ENCODE assay signal across 9 cellular contexts in genomic region chr10:44932338-44933116, GRCh38. TPM values are rescaled to one million over a fixed set of nuclear protein-coding genes. Genes with fewer than 3 reads are reported as not detected.
DNase-seq lines count a peak whose midpoint lies in the region; ATAC-seq and TF ChIP-seq lines count a peak whose summit lies in the region.
"Had no signal": no experiment of that assay in that cellular context is flagged by ENCODE, and none has a peak within 500 bp of the region (broad histone marks: within the 10 kb centered on the region; RNA-seq: fewer than 3 reads in every experiment).

No MANE protein-coding gene starts in this region.

- peaks cover 8% of the 10 kb centered on the region for H3K4me1 Mint-ChIP-seq in activated CD4-positive, alpha-beta T cell treated with anti-CD3 and anti-CD28 coated beads, Interleukin-2, amount 10 ng/mL, durations not matched to agents 7 days and 5 days

- POLR2A ChIA-PET in activated CD4-positive, alpha-beta T cell treated with anti-CD3 and anti-CD28 coated beads, Interleukin-2, amount 10 ng/mL, durations not matched to agents 7 days and 5 days (lab: Charles Lee): interaction anchor here (1.2 kb wide), 1 partner anchor 69 kb away, joined by 3 read pairs; no protein-coding TSS in a partner anchor

- intact Hi-C loops in lower leg skin (cut with DNase I; ENCODE audit: low total_unique reads): loop anchor here (5.0 kb wide), 1 partner anchor 45 kb away; the partner anchor contains the start of gene DEPP1

- no peak overlapping the region for H3K27ac Mint-ChIP-seq in activated CD4-positive, alpha-beta T cell treated with anti-CD3 and anti-CD28 coated beads, Interleukin-2, amount 10 ng/mL, durations not matched to agents 7 days and 5 days

- no peaks in the 10 kb centered on the region for H3K27me3 Mint-ChIP-seq in activated CD4-positive, alpha-beta T cell treated with anti-CD3 and anti-CD28 coated beads, Interleukin-2, amount 10 ng/mL, durations not matched to agents 7 days and 5 days

- H3K36me3 Mint-ChIP-seq in activated CD4-positive, alpha-beta T cell treated with anti-CD3 and anti-CD28 coated beads, Interleukin-2, amount 10 ng/mL, durations not matched to agents 7 days and 5 days (ENCODE audit: low read depth): no peaks in the 10 kb centered on the region

- DNase-seq in Ammon's horn (ENCODE audit: low spot score) (peak; percentile 93), NCI-H226 (peak; percentile 60), coronary artery (ENCODE audit: low spot score) (peak; percentile 88), lower leg skin (ENCODE audit: low spot score in 2 of 2) (peak; percentile 84 to 97)
- peak; percentile 84 for DNase-seq in activated CD4-positive, alpha-beta T cell treated with anti-CD3 and anti-CD28 coated beads, Interleukin-2, amount 10 ng/mL, durations not matched to agents 7 days and 5 days
- DNase-seq in stimulated activated CD4-positive, alpha-beta T cell treated with anti-CD3 and anti-CD28 coated beads, TNF-alpha, amount 100 ng/mL, for 48 hours (ENCODE audit: low read depth in 3 of 3): peak; percentile 55 to 87 (median 79)

- TF ChIP-seq CTCF in coronary artery (IDR thresholded peaks at IDR 0.05) (peak; percentile 93), lower leg skin (IDR thresholded peaks at IDR 0.05) (peak in 1 of 3 donors; percentile 96)

- ATAC-seq in GM18858 (IDR thresholded peaks at IDR 0.05; ENCODE audit: unreplicated experiment) (peak; percentile 93), HG03039 (IDR thresholded peaks at IDR 0.05; ENCODE audit: unreplicated experiment) (peak; percentile 91)

- no peak overlapping the region for H3K4me3 ChIP-seq in coronary artery
- no peak overlapping the region for H3K4me3 ChIP-seq in lower leg skin (ENCODE audit: low read depth, poor library complexity, severe bottlenecking)
- H3K4me3 ChIP-seq: SK-N-MC had no signal

- no peaks in the 10 kb centered on the region for H3K9me3 Mint-ChIP-seq in activated CD4-positive, alpha-beta T cell treated with anti-CD3 and anti-CD28 coated beads, Interleukin-2, amount 10 ng/mL, durations not matched to agents 7 days and 5 days

- H3K4me3 Mint-ChIP-seq in activated CD4-positive, alpha-beta T cell treated with anti-CD3 and anti-CD28 coated beads, Interleukin-2, amount 10 ng/mL, durations not matched to agents 7 days and 5 days: no peak overlapping the region

- WGBS in lower leg skin, 2 donors: 46 to 63% methylated on average over 9 of the region's 11 CpGs

- CTCF ChIA-PET in activated CD4-positive, alpha-beta T cell treated with anti-CD3 and anti-CD28 coated beads, Interleukin-2, amount 10 ng/mL, durations not matched to agents 7 days and 5 days (lab: Charles Lee): interaction anchor here (0.6 to 2.9 kb wide), 17 partner anchors 8 to 71 kb away, joined by 3 to 17 read pairs (median 3); partner anchors contain the start of gene DEPP1

- peak overlapping the region in 1 of 2 donors; percentile 33 for H3K27ac ChIP-seq in coronary artery
- H3K27ac ChIP-seq: SK-N-MC had no signal

- no peak for TF ChIP-seq POLR2A in lower leg skin (IDR thresholded peaks at IDR 0.05)

RNA-seq across cellular contexts. Expression of gene TMEM72, which starts 21.4 kb away (rescaled TPM):
- not detected for total RNA-seq in activated CD4-positive, alpha-beta T cell treated with anti-CD3 and anti-CD28 coated beads, Interleukin-2, amount 10 ng/mL, durations not matched to agents 7 days and 5 days
- not detected for total RNA-seq in lower leg skin

RNA-seq across cellular contexts. Expression of gene RASSF4, which starts 27.1 kb away (rescaled TPM):
- total RNA-seq in activated CD4-positive, alpha-beta T cell treated with anti-CD3 and anti-CD28 coated beads, Interleukin-2, amount 10 ng/mL, durations not matched to agents 7 days and 5 days: under 1 TPM; 0.42 to 0.52 TPM
- 10 to 100 TPM in 2 of 4 donors, 1 to 10 TPM in 2; 4.4 to 11.0 (median 8.9) TPM for total RNA-seq in lower leg skin

RNA-seq across cellular contexts. Expression of gene DEPP1, which starts 46.1 kb away (rescaled TPM):
- under 1 TPM; 0.22 to 0.33 TPM for total RNA-seq in activated CD4-positive, alpha-beta T cell treated with anti-CD3 and anti-CD28 coated beads, Interleukin-2, amount 10 ng/mL, durations not matched to agents 7 days and 5 days
- total RNA-seq in lower leg skin: 100 to 1,000 TPM in 1 of 4 donors, 10 to 100 TPM in 3; 47.3 to 144 (median 72.7) TPM

Comparison
In these comparisons a context has a peak if more than half of its experiments do, and no peak if none do; other contexts are left out.
1. RNA of gene DEPP1, which starts 46.1 kb away (total RNA-seq): 47.3 to 144 TPM in lower leg skin; 0.22 to 0.33 TPM in activated CD4-positive, alpha-beta T cell treated with anti-CD3 and anti-CD28 coated beads, Interleukin-2, amount 10 ng/mL, durations not matched to agents 7 days and 5 days; every median in the first group is over 10 times any median in the second.
2. Peak in every context shown above with its lines, with median percentiles within 50 percentile points of each other: DNase-seq.